8 cellular contexts compared by ENCODE assay signal in the genomic region with DNA sequence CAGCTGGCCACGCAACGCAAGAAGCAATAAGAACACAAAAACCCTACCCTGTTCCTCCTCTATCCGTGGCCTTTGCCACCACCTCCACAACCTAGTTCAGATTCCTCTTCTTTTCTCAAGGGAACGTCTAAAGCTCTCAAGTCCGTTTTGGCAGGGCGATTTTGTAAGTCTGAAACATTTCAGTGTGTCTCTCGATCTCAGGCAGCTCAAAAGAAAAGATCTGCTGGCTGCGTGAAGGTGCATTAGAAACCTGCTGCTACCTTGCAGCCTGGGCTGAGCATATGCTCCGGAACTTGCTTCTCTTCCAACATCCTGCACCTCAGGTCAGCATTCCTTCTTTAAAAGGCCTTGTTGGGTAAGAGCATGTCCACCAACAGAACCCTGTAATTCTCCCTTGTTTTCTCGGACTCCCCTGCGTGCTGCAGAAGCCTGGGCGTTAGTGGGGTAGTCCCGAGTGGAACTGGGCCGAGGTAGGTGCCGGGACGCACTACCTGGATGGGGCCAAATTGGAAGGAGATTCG. TPM values are rescaled to one million over a fixed set of nuclear protein-coding genes. Genes with fewer than 3 reads are reported as not detected.
DNase-seq lines count a peak whose midpoint lies in the region; ATAC-seq and TF ChIP-seq lines count a peak whose summit lies in the region.

No MANE protein-coding gene starts in this region.

- H3K9me3 ChIP-seq in iPS-18c (ENCODE audit: control insufficient read depth, insufficient read depth, low read length) (no peaks in the 10 kb centered on the region), spleen (no peaks in the 10 kb centered on the region)

- intact Hi-C loops in spleen (cut with DNase I; ENCODE audit: low total_unique reads) = loop anchor here (10.0 kb wide), 1 partner anchor 106 kb away; a partner anchor contains a TSS

- H3K4me3 ChIP-seq in iPS-18c (ENCODE audit: insufficient read depth, low read depth, low read length) (peak overlapping the region; percentile 87), spleen (peak overlapping the region; percentile 69 to 94 (median 80))

- H3K36me3 Mint-ChIP-seq in activated naive CD4-positive, alpha-beta T cell treated with anti-CD3 and anti-CD28 coated beads, Interleukin-2, amount 10 ng/mL, durations not matched to agents 7 days and 5 days = no peaks in the 10 kb centered on the region
- no peaks in the 10 kb centered on the region for H3K36me3 Mint-ChIP-seq in activated CD4-positive, alpha-beta memory T cell treated with anti-CD3 and anti-CD28 coated beads, Interleukin-2, amount 10 ng/mL, durations not matched to agents 7 days and 5 days (ENCODE audit: low read depth)

- no peak for DNase-seq in activated naive CD4-positive, alpha-beta T cell treated with anti-CD3 and anti-CD28 coated beads, Interleukin-2, amount 10 ng/mL, durations not matched to agents 7 days and 5 days
- no peak for DNase-seq in activated naive CD4-positive, alpha-beta T cell treated with Interleukin-2 at 50 U/mL for 16 hours
- DNase-seq in activated CD4-positive, alpha-beta memory T cell treated with anti-CD3 and anti-CD28 coated beads, Interleukin-2, amount 10 ng/mL, durations not matched to agents 7 days and 5 days = no peak
- DNase-seq in spleen (no peak), AML-193 (lab: John Stamatoyannopoulos, UW) (no peak)
- DNase-seq in stimulated activated CD4-positive, alpha-beta T cell treated with anti-CD3 and anti-CD28 coated beads, Interleukin-15, amount 100 ng/mL, for 24 hours = no peak

- H3K4me3 Mint-ChIP-seq in activated naive CD4-positive, alpha-beta T cell treated with anti-CD3 and anti-CD28 coated beads, Interleukin-2, amount 10 ng/mL, durations not matched to agents 7 days and 5 days = peak overlapping the region; percentile 70
- H3K4me3 Mint-ChIP-seq in activated CD4-positive, alpha-beta memory T cell treated with anti-CD3 and anti-CD28 coated beads, Interleukin-2, amount 10 ng/mL, durations not matched to agents 7 days and 5 days = peak overlapping the region; percentile 58

- H3K27me3 ChIP-seq in spleen (replicated peaks in 1 of 7) = peaks cover 0 to 19% (median 0%) of the 10 kb centered on the region in 7 donors

- H3K27ac ChIP-seq in spleen = peak overlapping the region in 6 of 8 donors; percentile 57 to 89 (median 86)

- 16 to 21% (median 19%) methylated on average over 17 of the region's 17 CpGs for WGBS in spleen, 5 donors

- ATAC-seq in HG03108 (IDR thresholded peaks at IDR 0.05; ENCODE audit: unreplicated experiment) = no peak

- TF ChIP-seq POLR2A in spleen (IDR thresholded peaks at IDR 0.05) = no peak

- peaks cover 13% of the 10 kb centered on the region for H3K4me1 Mint-ChIP-seq in activated naive CD4-positive, alpha-beta T cell treated with anti-CD3 and anti-CD28 coated beads, Interleukin-2, amount 10 ng/mL, durations not matched to agents 7 days and 5 days
- H3K4me1 Mint-ChIP-seq in activated CD4-positive, alpha-beta memory T cell treated with anti-CD3 and anti-CD28 coated beads, Interleukin-2, amount 10 ng/mL, durations not matched to agents 7 days and 5 days = peaks cover 6% of the 10 kb centered on the region

- H3K4me1 ChIP-seq in spleen = peaks cover 2 to 56% (median 30%) of the 10 kb centered on the region in 6 donors

- POLR2A ChIA-PET in activated CD4-positive, alpha-beta memory T cell treated with anti-CD3 and anti-CD28 coated beads, Interleukin-2, amount 10 ng/mL, durations not matched to agents 7 days and 5 days (lab: Charles Lee) = no interaction called here

- peaks cover 47% of the 10 kb centered on the region for H3K27me3 Mint-ChIP-seq in activated naive CD4-positive, alpha-beta T cell treated with anti-CD3 and anti-CD28 coated beads, Interleukin-2, amount 10 ng/mL, durations not matched to agents 7 days and 5 days
- H3K27me3 Mint-ChIP-seq in activated CD4-positive, alpha-beta memory T cell treated with anti-CD3 and anti-CD28 coated beads, Interleukin-2, amount 10 ng/mL, durations not matched to agents 7 days and 5 days = peaks cover 41% of the 10 kb centered on the region

- TF ChIP-seq CTCF in spleen (IDR thresholded peaks at IDR 0.05 in 8 of 11, conservative IDR thresholded peaks at IDR 0.05 in 3 of 11) = no peak

- no peak overlapping the region for H3K27ac Mint-ChIP-seq in activated naive CD4-positive, alpha-beta T cell treated with anti-CD3 and anti-CD28 coated beads, Interleukin-2, amount 10 ng/mL, durations not matched to agents 7 days and 5 days
- no peak overlapping the region for H3K27ac Mint-ChIP-seq in activated CD4-positive, alpha-beta memory T cell treated with anti-CD3 and anti-CD28 coated beads, Interleukin-2, amount 10 ng/mL, durations not matched to agents 7 days and 5 days

- H3K36me3 ChIP-seq in spleen = no peaks in the 10 kb centered on the region

- no peaks in the 10 kb centered on the region for H3K9me3 Mint-ChIP-seq in activated naive CD4-positive, alpha-beta T cell treated with anti-CD3 and anti-CD28 coated beads, Interleukin-2, amount 10 ng/mL, durations not matched to agents 7 days and 5 days
- H3K9me3 Mint-ChIP-seq in activated CD4-positive, alpha-beta memory T cell treated with anti-CD3 and anti-CD28 coated beads, Interleukin-2, amount 10 ng/mL, durations not matched to agents 7 days and 5 days = no peaks in the 10 kb centered on the region

- CTCF ChIA-PET in activated naive CD4-positive, alpha-beta T cell treated with anti-CD3 and anti-CD28 coated beads, Interleukin-2, amount 10 ng/mL, durations not matched to agents 7 days and 5 days (lab: Charles Lee) = interaction anchor here (1.5 kb wide), 1 partner anchor 25 kb away, joined by 4 read pairs; no protein-coding TSS in a partner anchor
- CTCF ChIA-PET in activated CD4-positive, alpha-beta memory T cell treated with anti-CD3 and anti-CD28 coated beads, Interleukin-2, amount 10 ng/mL, durations not matched to agents 7 days and 5 days (lab: Charles Lee) = no interaction called here

RNA-seq across cellular contexts. Expression of a gene that starts 1.5 kb away (rescaled TPM):
- total RNA-seq in activated CD4-positive, alpha-beta memory T cell treated with anti-CD3 and anti-CD28 coated beads, Interleukin-2, amount 10 ng/mL, durations not matched to agents 7 days and 5 days = under 1 TPM in 1 of 2 experiments, not detected in 1; 0.10 TPM
- total RNA-seq in spleen = 10 to 100 TPM; 12.3 to 47.2 (median 33.8) TPM
- 1 to 10 TPM; 1.5 to 5.1 (median 1.5) TPM for polyA plus RNA-seq in spleen

RNA-seq across cellular contexts. Expression of a gene that starts 35.4 kb away (rescaled TPM):
- 10 to 100 TPM; 24.2 to 24.9 TPM for total RNA-seq in activated CD4-positive, alpha-beta memory T cell treated with anti-CD3 and anti-CD28 coated beads, Interleukin-2, amount 10 ng/mL, durations not matched to agents 7 days and 5 days
- 10 to 100 TPM; 24.7 to 42.4 (median 31.2) TPM for total RNA-seq in spleen
- polyA plus RNA-seq in spleen = 1 to 10 TPM; 4.8 to 8.9 (median 6.4) TPM

Comparison
In these comparisons a context has a peak if more than half of its experiments do, and no peak if none do; other contexts are left out.
1. RNA of a gene that starts 1.5 kb away (total RNA-seq): 12.3 to 47.2 TPM in spleen; 0.10 TPM in activated CD4-positive, alpha-beta memory T cell treated with anti-CD3 and anti-CD28 coated beads, Interleukin-2, amount 10 ng/mL, durations not matched to agents 7 days and 5 days; every median in the first group is over 10 times any median in the second.